18 cellular contexts compared by ENCODE assay signal in the genomic region with DNA sequence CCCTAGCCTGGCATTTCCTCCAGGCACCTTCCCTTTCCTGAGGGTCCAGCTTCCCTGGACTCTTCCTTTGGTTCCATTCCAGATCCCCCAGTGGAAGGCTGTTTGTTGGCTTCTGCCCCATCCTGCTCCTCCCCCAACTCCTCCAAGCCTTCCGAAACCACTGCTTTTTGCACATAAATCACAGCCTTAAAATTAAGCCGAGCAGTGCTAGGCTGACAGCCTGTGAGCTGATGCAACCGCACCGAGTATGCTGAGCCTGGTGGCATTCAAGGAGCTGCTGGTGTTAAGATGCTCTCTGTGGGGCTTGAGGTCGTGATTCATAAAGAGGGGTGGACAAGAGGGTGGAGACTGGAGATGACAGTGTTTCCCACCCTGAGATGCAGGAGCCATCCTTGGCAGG.
A peak's percentile ranks its signal among the peaks of the same experiment; 100 is the strongest.
DNase-seq lines count a peak whose midpoint lies in the region; ATAC-seq and TF ChIP-seq lines count a peak whose summit lies in the region.
"Had no signal": no experiment of that assay in that cellular context is flagged by ENCODE, and none has a peak within 500 bp of the region (broad histone marks: within the 10 kb centered on the region; RNA-seq: fewer than 3 reads in every experiment).

No MANE protein-coding gene starts in this region.

- H3K9me3 Mint-ChIP-seq in brain, result peaks cover 0 to 83% (median 3%) of the 10 kb centered on the region in 5 experiments
- no peaks in the 10 kb centered on the region for H3K9me3 Mint-ChIP-seq in neural progenitor cell
- H3K9me3 Mint-ChIP-seq in activated CD8-positive, alpha-beta memory T cell treated with anti-CD3 and anti-CD28 coated beads, Interleukin-2, amount 10 ng/mL, durations not matched to agents 7 days and 5 days (ENCODE audit: low read depth), result no peaks in the 10 kb centered on the region
- H3K9me3 Mint-ChIP-seq: CD4-positive, alpha-beta memory T cell had no signal

- H3K27me3 ChIP-seq in neural progenitor cell (no peaks in the 10 kb centered on the region), heart right ventricle (peaks cover 0 to 57% (median 41%) of the 10 kb centered on the region in 7 donors)
- H3K27me3 ChIP-seq: BLaER1 had no signal

- H3K36me3 Mint-ChIP-seq in brain (no peaks in the 10 kb centered on the region), neural progenitor cell (no peaks in the 10 kb centered on the region)
- H3K36me3 Mint-ChIP-seq in activated CD8-positive, alpha-beta memory T cell treated with anti-CD3 and anti-CD28 coated beads, Interleukin-2, amount 10 ng/mL, durations not matched to agents 7 days and 5 days, result no peaks in the 10 kb centered on the region
- H3K36me3 Mint-ChIP-seq: CD14-positive monocyte; CD4-positive, alpha-beta memory T cell had no signal

- peak; percentile 25 for DNase-seq in activated effector memory CD4-positive, alpha-beta T cell treated with anti-CD3 and anti-CD28 coated beads, Interleukin-2, amount 50 U/mL, for 16 hours
- DNase-seq in activated effector memory CD4-positive, alpha-beta T cell treated with Interleukin-2 at 50 U/mL for 16 hours, result no peak
- DNase-seq in neural progenitor cell (ENCODE audit: low spot score) (no peak), NCI-H1436 (lab: John Stamatoyannopoulos, UW) (no peak), NCI-H2227 (lab: John Stamatoyannopoulos, UW; ENCODE audit: unreplicated experiment) (no peak), heart right ventricle (no peak)
- no peak for DNase-seq in activated CD8-positive, alpha-beta memory T cell treated with anti-CD3 and anti-CD28 coated beads, Interleukin-2, amount 10 ng/mL, durations not matched to agents 7 days and 5 days
- DNase-seq: CD4-positive, alpha-beta memory T cell; DMS79 treated with DMSO at 0.1 percent for 48 hours; GF-D8; HCEC 1CT; HFFc6 had no signal

- H3K4me3 ChIP-seq in neural progenitor cell (no peak overlapping the region), heart right ventricle (no peak overlapping the region)
- H3K4me3 ChIP-seq: A549, BLaER1 had no signal

- H3K36me3 ChIP-seq in neural progenitor cell, result no peaks in the 10 kb centered on the region
- no peaks in the 10 kb centered on the region for H3K36me3 ChIP-seq in heart right ventricle
- H3K36me3 ChIP-seq: BLaER1 had no signal

- peaks cover 5% of the 10 kb centered on the region for H3K27me3 Mint-ChIP-seq in brain
- peaks cover 26% of the 10 kb centered on the region for H3K27me3 Mint-ChIP-seq in neural progenitor cell (ENCODE audit: insufficient read depth, low read depth)
- peaks cover 2% of the 10 kb centered on the region for H3K27me3 Mint-ChIP-seq in activated CD8-positive, alpha-beta memory T cell treated with anti-CD3 and anti-CD28 coated beads, Interleukin-2, amount 10 ng/mL, durations not matched to agents 7 days and 5 days

- H3K27ac ChIP-seq in neural progenitor cell (no peak overlapping the region), heart right ventricle (no peak overlapping the region)
- H3K27ac ChIP-seq: 22Rv1, A549, BLaER1, HL-60 had no signal

- TF ChIP-seq CTCF in brain (conservative IDR thresholded peaks at IDR 0.05) (no peak), neural progenitor cell (IDR thresholded peaks at IDR 0.05) (no peak), heart right ventricle (IDR thresholded peaks at IDR 0.05) (no peak)

- no peaks in the 10 kb centered on the region for H3K79me2 ChIP-seq in neural progenitor cell (ENCODE audit: low read depth)

- H3K4me1 ChIP-seq in neural progenitor cell, result no peaks in the 10 kb centered on the region
- no peaks in the 10 kb centered on the region for H3K4me1 ChIP-seq in heart right ventricle
- H3K4me1 ChIP-seq: A549, BLaER1 had no signal

- no peak for ATAC-seq in heart right ventricle
- no peak for ATAC-seq in activated CD8-positive, alpha-beta memory T cell treated with anti-CD3 and anti-CD28 coated beads, Interleukin-2, amount 10 ng/mL, durations not matched to agents 7 days and 5 days
- ATAC-seq: A549 had no signal

- CTCF ChIA-PET in activated CD8-positive, alpha-beta memory T cell treated with anti-CD3 and anti-CD28 coated beads, Interleukin-2, amount 10 ng/mL, durations not matched to agents 7 days and 5 days (lab: Charles Lee), result no interaction called here

- H2AFZ ChIP-seq in neural progenitor cell (replicated peaks), result no peak overlapping the region

- H3K9me3 ChIP-seq in neural progenitor cell (ENCODE audit: low read depth) (no peaks in the 10 kb centered on the region), heart right ventricle (no peaks in the 10 kb centered on the region)
- H3K9me3 ChIP-seq: A549, BLaER1 had no signal

- WGBS in heart right ventricle, 2 donors, result 49 to 66% methylated on average over 5 of the region's 5 CpGs

- peak overlapping the region in 1 of 5 experiments; percentile 54 for H3K4me3 Mint-ChIP-seq in brain
- H3K4me3 Mint-ChIP-seq in neural progenitor cell, result peak overlapping the region; percentile 18
- no peak overlapping the region for H3K4me3 Mint-ChIP-seq in activated CD8-positive, alpha-beta memory T cell treated with anti-CD3 and anti-CD28 coated beads, Interleukin-2, amount 10 ng/mL, durations not matched to agents 7 days and 5 days
- H3K4me3 Mint-ChIP-seq: CD14-positive monocyte; CD4-positive, alpha-beta memory T cell; HFFc6 had no signal

- H3K4me1 Mint-ChIP-seq in brain, result peaks cover 47% of the 10 kb centered on the region
- H3K4me1 Mint-ChIP-seq in neural progenitor cell, result peaks cover 25% of the 10 kb centered on the region
- H3K4me1 Mint-ChIP-seq in activated CD8-positive, alpha-beta memory T cell treated with anti-CD3 and anti-CD28 coated beads, Interleukin-2, amount 10 ng/mL, durations not matched to agents 7 days and 5 days, result no peaks in the 10 kb centered on the region
- H3K4me1 Mint-ChIP-seq: CD14-positive monocyte; CD4-positive, alpha-beta memory T cell had no signal

- intact Hi-C loops in heart right ventricle (cut with DNase I), result no loop called here

- H4K20me1 ChIP-seq in neural progenitor cell (ENCODE audit: low read depth), result no peaks in the 10 kb centered on the region
- H4K20me1 ChIP-seq: BLaER1 had no signal

- H3K4me2 ChIP-seq in neural progenitor cell, result no peak overlapping the region
- H3K4me2 ChIP-seq: A549, BLaER1 had no signal

- no peaks in the 10 kb centered on the region for H3F3A ChIP-seq in neural progenitor cell (ENCODE audit: low read depth)

- peak overlapping the region in 3 of 5 experiments; percentile 18 to 71 (median 71) for H3K27ac Mint-ChIP-seq in brain
- H3K27ac Mint-ChIP-seq in neural progenitor cell, result peak overlapping the region; percentile 91
- no peak overlapping the region for H3K27ac Mint-ChIP-seq in activated CD8-positive, alpha-beta memory T cell treated with anti-CD3 and anti-CD28 coated beads, Interleukin-2, amount 10 ng/mL, durations not matched to agents 7 days and 5 days
- H3K27ac Mint-ChIP-seq: CD14-positive monocyte; CD4-positive, alpha-beta memory T cell; HFFc6 had no signal

- no peak overlapping the region for H3K9ac ChIP-seq in neural progenitor cell
- H3K9ac ChIP-seq: BLaER1 had no signal
